ENCODE assay signal across 8 cellular contexts in the genomic region with DNA sequence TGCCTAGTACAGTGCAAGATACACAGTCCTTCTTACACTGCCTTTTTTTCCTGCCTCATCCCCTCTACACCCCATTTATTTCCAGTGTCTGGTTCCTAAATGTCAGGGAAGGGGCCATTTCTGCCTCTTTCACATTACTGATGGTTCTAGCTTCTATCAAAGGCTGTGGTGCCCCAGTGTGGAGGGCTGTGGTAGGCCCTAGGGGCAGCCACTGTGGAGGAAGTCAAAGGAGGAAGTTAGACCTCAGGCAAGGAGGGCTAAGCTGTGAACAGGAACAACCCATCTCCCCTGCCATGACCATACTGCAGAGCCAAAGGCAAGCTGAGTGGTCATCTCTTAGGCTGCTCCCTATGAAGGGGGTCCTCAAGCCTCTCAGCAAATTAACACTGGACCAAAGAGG.
DNase-seq lines count a peak whose midpoint lies in the region; ATAC-seq lines count a peak whose summit lies in the region.

No MANE protein-coding gene starts in this region.

- POLR2A ChIA-PET in activated CD8-positive, alpha-beta T cell treated with anti-CD3 and anti-CD28 coated beads, Interleukin-2, amount 10 ng/mL, durations not matched to agents 7 days and 5 days (lab: Charles Lee), result interaction anchor here (0.7 to 3.9 kb wide), 11 partner anchors 11 to 128 kb away, joined by 3 to 31 read pairs (median 4); partner anchors contain the start of gene UBASH3B

- ATAC-seq in activated CD8-positive, alpha-beta memory T cell treated with anti-CD3 and anti-CD28 coated beads, Interleukin-2, amount 10 ng/mL, durations not matched to agents 7 days and 5 days, result peak; percentile 94
- ATAC-seq in HG03571 (IDR thresholded peaks at IDR 0.05; ENCODE audit: unreplicated experiment), result peak; percentile 78
- ATAC-seq in activated CD8-positive, alpha-beta T cell treated with anti-CD3 and anti-CD28 coated beads, Interleukin-2, amount 10 ng/mL, durations not matched to agents 7 days and 5 days, result peak; percentile 96
- peak; percentile 100 for ATAC-seq in memory B cell (ENCODE audit: low read depth)
- no peak for ATAC-seq in HG02840 (IDR thresholded peaks at IDR 0.05; ENCODE audit: low FRiP score, unreplicated experiment)
- no peak for ATAC-seq in HG02970 (IDR thresholded peaks at IDR 0.05; ENCODE audit: low FRiP score, unreplicated experiment)

- H3K4me3 Mint-ChIP-seq in activated CD8-positive, alpha-beta memory T cell treated with anti-CD3 and anti-CD28 coated beads, Interleukin-2, amount 10 ng/mL, durations not matched to agents 7 days and 5 days, result no peak overlapping the region
- peak overlapping the region; percentile 47 for H3K4me3 Mint-ChIP-seq in activated CD8-positive, alpha-beta T cell treated with anti-CD3 and anti-CD28 coated beads, Interleukin-2, amount 10 ng/mL, durations not matched to agents 7 days and 5 days
- no peak overlapping the region for H3K4me3 Mint-ChIP-seq in memory B cell

- peaks cover 8% of the 10 kb centered on the region for H3K36me3 Mint-ChIP-seq in activated CD8-positive, alpha-beta memory T cell treated with anti-CD3 and anti-CD28 coated beads, Interleukin-2, amount 10 ng/mL, durations not matched to agents 7 days and 5 days
- peaks cover 27% of the 10 kb centered on the region for H3K36me3 Mint-ChIP-seq in activated CD8-positive, alpha-beta T cell treated with anti-CD3 and anti-CD28 coated beads, Interleukin-2, amount 10 ng/mL, durations not matched to agents 7 days and 5 days (ENCODE audit: low read depth)
- H3K36me3 Mint-ChIP-seq in memory B cell, result no peaks in the 10 kb centered on the region

- no peaks in the 10 kb centered on the region for H3K9me3 Mint-ChIP-seq in activated CD8-positive, alpha-beta memory T cell treated with anti-CD3 and anti-CD28 coated beads, Interleukin-2, amount 10 ng/mL, durations not matched to agents 7 days and 5 days (ENCODE audit: low read depth)
- no peaks in the 10 kb centered on the region for H3K9me3 Mint-ChIP-seq in activated CD8-positive, alpha-beta T cell treated with anti-CD3 and anti-CD28 coated beads, Interleukin-2, amount 10 ng/mL, durations not matched to agents 7 days and 5 days (ENCODE audit: insufficient read depth)
- H3K9me3 Mint-ChIP-seq in memory B cell, result no peaks in the 10 kb centered on the region

- DNase-seq in activated CD8-positive, alpha-beta memory T cell treated with anti-CD3 and anti-CD28 coated beads, Interleukin-2, amount 10 ng/mL, durations not matched to agents 7 days and 5 days, result peak; percentile 91
- no peak for DNase-seq in activated CD8-positive, alpha-beta memory T cell treated with anti-CD3 and anti-CD28 coated beads, Interleukin-2, amount 50 U/mL, for 48 hours
- peak; percentile 88 for DNase-seq in activated CD8-positive, alpha-beta T cell treated with anti-CD3 and anti-CD28 coated beads, Interleukin-2, amount 10 ng/mL, durations not matched to agents 7 days and 5 days
- DNase-seq in memory B cell (ENCODE audit: low spot score in 2 of 2), result peak; percentile 56 to 72
- no peak for DNase-seq in cerebellum (ENCODE audit: low spot score)

- CTCF ChIA-PET in activated CD8-positive, alpha-beta memory T cell treated with anti-CD3 and anti-CD28 coated beads, Interleukin-2, amount 10 ng/mL, durations not matched to agents 7 days and 5 days (lab: Charles Lee), result interaction anchor here (0.6 to 16.6 kb wide), 40 partner anchors 9 to 302 kb away, joined by 3 to 288 read pairs (median 7); partner anchors contain the start of genes CRTAM and UBASH3B
- CTCF ChIA-PET in activated CD8-positive, alpha-beta T cell treated with anti-CD3 and anti-CD28 coated beads, Interleukin-2, amount 10 ng/mL, durations not matched to agents 7 days and 5 days (lab: Charles Lee), result interaction anchor here (0.6 to 10.5 kb wide), 44 partner anchors 9 to 298 kb away, joined by 3 to 441 read pairs (median 9); partner anchors contain the start of gene UBASH3B

- peak overlapping the region; percentile 87 for H3K27ac Mint-ChIP-seq in activated CD8-positive, alpha-beta memory T cell treated with anti-CD3 and anti-CD28 coated beads, Interleukin-2, amount 10 ng/mL, durations not matched to agents 7 days and 5 days
- H3K27ac Mint-ChIP-seq in activated CD8-positive, alpha-beta T cell treated with anti-CD3 and anti-CD28 coated beads, Interleukin-2, amount 10 ng/mL, durations not matched to agents 7 days and 5 days, result peak overlapping the region; percentile 90
- peak overlapping the region; percentile 10 for H3K27ac Mint-ChIP-seq in memory B cell

- peaks cover 64% of the 10 kb centered on the region for H3K4me1 Mint-ChIP-seq in activated CD8-positive, alpha-beta memory T cell treated with anti-CD3 and anti-CD28 coated beads, Interleukin-2, amount 10 ng/mL, durations not matched to agents 7 days and 5 days
- peaks cover 78% of the 10 kb centered on the region for H3K4me1 Mint-ChIP-seq in activated CD8-positive, alpha-beta T cell treated with anti-CD3 and anti-CD28 coated beads, Interleukin-2, amount 10 ng/mL, durations not matched to agents 7 days and 5 days (ENCODE audit: low read depth)
- peaks cover 18% of the 10 kb centered on the region for H3K4me1 Mint-ChIP-seq in memory B cell

- no peaks in the 10 kb centered on the region for H3K27me3 Mint-ChIP-seq in activated CD8-positive, alpha-beta memory T cell treated with anti-CD3 and anti-CD28 coated beads, Interleukin-2, amount 10 ng/mL, durations not matched to agents 7 days and 5 days
- peaks cover 2% of the 10 kb centered on the region for H3K27me3 Mint-ChIP-seq in activated CD8-positive, alpha-beta T cell treated with anti-CD3 and anti-CD28 coated beads, Interleukin-2, amount 10 ng/mL, durations not matched to agents 7 days and 5 days (ENCODE audit: low read depth)
- no peaks in the 10 kb centered on the region for H3K27me3 Mint-ChIP-seq in memory B cell

Comparison
In these comparisons a context has a peak if more than half of its experiments do, and no peak if none do; other contexts are left out.
1. DNase-seq: peak in activated CD8-positive, alpha-beta memory T cell treated with anti-CD3 and anti-CD28 coated beads, Interleukin-2, amount 10 ng/mL, durations not matched to agents 7 days and 5 days (single experiment), activated CD8-positive, alpha-beta T cell treated with anti-CD3 and anti-CD28 coated beads, Interleukin-2, amount 10 ng/mL, durations not matched to agents 7 days and 5 days (single experiment) and memory B cell (2 of 2); none in activated CD8-positive, alpha-beta memory T cell treated with anti-CD3 and anti-CD28 coated beads, Interleukin-2, amount 50 U/mL, for 48 hours (single experiment) and cerebellum (single experiment).
2. ATAC-seq: peak in activated CD8-positive, alpha-beta memory T cell treated with anti-CD3 and anti-CD28 coated beads, Interleukin-2, amount 10 ng/mL, durations not matched to agents 7 days and 5 days (single experiment), HG03571 (single experiment), activated CD8-positive, alpha-beta T cell treated with anti-CD3 and anti-CD28 coated beads, Interleukin-2, amount 10 ng/mL, durations not matched to agents 7 days and 5 days (single experiment) and memory B cell (single experiment); none in HG02840 (single experiment) and HG02970 (single experiment).
3. H3K27ac Mint-ChIP-seq: peak in every context shown above with its lines; median percentile 90 in activated CD8-positive, alpha-beta T cell treated with anti-CD3 and anti-CD28 coated beads, Interleukin-2, amount 10 ng/mL, durations not matched to agents 7 days and 5 days; 87 in activated CD8-positive, alpha-beta memory T cell treated with anti-CD3 and anti-CD28 coated beads, Interleukin-2, amount 10 ng/mL, durations not matched to agents 7 days and 5 days; 10 in memory B cell.